8 cellular contexts compared by ENCODE assay signal in genomic region chr6:69232506-69233194, GRCh38.
DNase-seq lines count a peak whose midpoint lies in the region; ATAC-seq and TF ChIP-seq lines count a peak whose summit lies in the region.

No MANE protein-coding gene starts in this region.

- H3K9me3 ChIP-seq in HUES64 (ENCODE audit: insufficient read depth, low read depth, low read length): no peaks in the 10 kb centered on the region

- H3K4me3 ChIP-seq in HUES64 (ENCODE audit: low read length) (peak overlapping the region; percentile 34), kidney epithelial cell (ENCODE audit: low read depth, low read length) (no peak overlapping the region)

- H3K27me3 ChIP-seq in HUES64 (ENCODE audit: insufficient read depth, low read length): peaks cover 4% of the 10 kb centered on the region
- H3K27me3 ChIP-seq in kidney epithelial cell (ENCODE audit: control insufficient read depth, insufficient read depth, low read length): peaks cover 4% of the 10 kb centered on the region

- H3K4me1 ChIP-seq in HUES64 (ENCODE audit: insufficient read depth, low read length): 0 out of 2 replicates have a peak, but pooled peaks cover 6% of the 10 kb centered on the region

- no peaks in the 10 kb centered on the region for H3K36me3 ChIP-seq in HUES64 (ENCODE audit: insufficient read depth, low read length)
- H3K36me3 ChIP-seq in kidney epithelial cell (ENCODE audit: control insufficient read depth, insufficient read depth, low read length): no peaks in the 10 kb centered on the region

- peak; percentile 85 for ATAC-seq in GM21717 (IDR thresholded peaks at IDR 0.05; ENCODE audit: unreplicated experiment)
- peak; percentile 100 for ATAC-seq in SK-N-SH treated with all-trans-retinoic acid at 6 μM for 48 hours
- ATAC-seq in GM18873 (IDR thresholded peaks at IDR 0.05; ENCODE audit: low FRiP score, unreplicated experiment): no peak

- no peak overlapping the region for H3K27ac ChIP-seq in HUES64 (ENCODE audit: low read depth, low read length)

- no peak overlapping the region for H3K9ac ChIP-seq in HUES64 (ENCODE audit: low read depth, low read length)

- WGBS in HUES64: 4% methylated on average over 24 of the region's 24 CpGs

- DNase-seq in GDM1 (lab: John Stamatoyannopoulos, UW) (peak; percentile 39), kidney epithelial cell (ENCODE audit: low read depth) (peak; percentile 16)
- DNase-seq in central memory CD4-positive, alpha-beta T cell: peak; percentile 9
- DNase-seq in stimulated activated CD4-positive, alpha-beta T cell treated with anti-CD3 and anti-CD28 coated beads, Interleukin-4, amount 100 ng/mL, for 24 hours: peak; percentile 26

- TF ChIP-seq CTCF in kidney epithelial cell (IDR thresholded peaks at IDR 0.05; ENCODE audit: insufficient read depth, low read length, poor library complexity, severe bottlenecking): no peak

TF ChIP-seq in SK-N-SH treated with all-trans-retinoic acid at 6 μM for 48 hours, 23 proteins besides CTCF, POLR2A, EP300 and RAD21:
- TF ChIP-seq BACH2 (CRISPR knock-in tag; IDR thresholded peaks at IDR 0.05; ENCODE audit: borderline replicate concordance) (no peak), ZNF565 (CRISPR knock-in tag; conservative IDR thresholded peaks at IDR 0.05; ENCODE audit: low read depth) (peak; percentile 63; the same call in 1 of the 2 replicates), ESRRG (CRISPR knock-in tag; IDR thresholded peaks at IDR 0.05) (no peak), CSRNP3 (CRISPR knock-in tag; IDR thresholded peaks at IDR 0.05) (no peak), TCF4 (CRISPR knock-in tag; IDR thresholded peaks at IDR 0.05; ENCODE audit: borderline replicate concordance) (no peak), ZFP30 (CRISPR knock-in tag; IDR thresholded peaks at IDR 0.05) (peak; percentile 50; the same call in 1 of the 2 replicates), POU6F1 (CRISPR knock-in tag; IDR thresholded peaks at IDR 0.05; ENCODE audit: borderline replicate concordance, low read depth) (peak; percentile 16; the same call in 1 of the 2 replicates), RARB (CRISPR knock-in tag; IDR thresholded peaks at IDR 0.05) (no peak), OSR1 (CRISPR knock-in tag; IDR thresholded peaks at IDR 0.05) (no peak), ZFP3 (CRISPR knock-in tag; IDR thresholded peaks at IDR 0.05) (peak; percentile 85), ISL1 (CRISPR knock-in tag; IDR thresholded peaks at IDR 0.05) (peak; percentile 46; the same call in 1 of the 2 replicates), CSDC2 (CRISPR knock-in tag; IDR thresholded peaks at IDR 0.05) (peak; percentile 96), TSHZ2 (CRISPR knock-in tag; IDR thresholded peaks at IDR 0.05) (peak; percentile 88), ARNTL (CRISPR knock-in tag; IDR thresholded peaks at IDR 0.05; ENCODE audit: borderline replicate concordance, low read depth) (no peak), ZNF8 (CRISPR knock-in tag; IDR thresholded peaks at IDR 0.05) (no peak; the same call in 1 of the 2 replicates), PATZ1 (CRISPR knock-in tag; IDR thresholded peaks at IDR 0.05; ENCODE audit: borderline replicate concordance) (no peak), TOX (CRISPR knock-in tag; IDR thresholded peaks at IDR 0.05; ENCODE audit: borderline replicate concordance) (no peak; the same call in 1 of the 2 replicates), GLIS3 (CRISPR knock-in tag; IDR thresholded peaks at IDR 0.05) (0 out of 2 replicates have a peak, but pooled peaks have one; percentile 45), PPARA (CRISPR knock-in tag; IDR thresholded peaks at IDR 0.05; ENCODE audit: borderline replicate concordance) (peak; percentile 68; the same call in 1 of the 2 replicates), ZNF70 (CRISPR knock-in tag; IDR thresholded peaks at IDR 0.05) (0 out of 2 replicates have a peak, but pooled peaks have one; percentile 38), SNAI2 (CRISPR knock-in tag; IDR thresholded peaks at IDR 0.05) (peak; percentile 95), CREB5 (CRISPR knock-in tag; IDR thresholded peaks at IDR 0.05; ENCODE audit: low read depth) (no peak), ZC3H10 (CRISPR knock-in tag; IDR thresholded peaks at IDR 0.05) (no peak)
